ENCODE assay signal across 8 cellular contexts in genomic region chr17:75845058-75845711, GRCh38. TPM values are rescaled to one million over a fixed set of nuclear protein-coding genes. Genes with fewer than 3 reads are reported as not detected.
DNase-seq lines count a peak whose midpoint lies in the region; ATAC-seq and TF ChIP-seq lines count a peak whose summit lies in the region.

No MANE protein-coding gene starts in this region.

- H3K4me1 Mint-ChIP-seq in activated naive CD8-positive, alpha-beta T cell treated with anti-CD3 and anti-CD28 coated beads for 36 hours: peaks cover 16% of the 10 kb centered on the region

- peak overlapping the region; percentile 84 to 86 for H3K27ac ChIP-seq in prostate gland

- no peaks in the 10 kb centered on the region for H3K9me3 ChIP-seq in prostate gland

- TF ChIP-seq POLR2A in prostate gland (IDR thresholded peaks at IDR 0.05): peak; percentile 37

- peak; percentile 24 for DNase-seq in DMS114 treated with DMSO at 0.1 percent for 48 hours (lab: John Stamatoyannopoulos, UW; ENCODE audit: unreplicated experiment)
- DNase-seq in HK-2 (ENCODE audit: unreplicated experiment): peak; percentile 86
- DNase-seq in RPMI8226: peak; percentile 89
- DNase-seq in activated naive CD8-positive, alpha-beta T cell treated with anti-CD3 and anti-CD28 coated beads for 36 hours: peak; percentile 79
- peak; percentile 92 for DNase-seq in cardiac septum (ENCODE audit: low spot score)
- DNase-seq in prostate gland (ENCODE audit: low spot score): peak; percentile 92
- no peak for DNase-seq in NCI-H446 treated with DMSO at 0.1 percent for 48 hours (lab: John Stamatoyannopoulos, UW)

- 18% methylated on average over 12 of the region's 21 CpGs for WGBS in prostate gland

- H3K4me3 ChIP-seq in prostate gland: no peak overlapping the region

- no peaks in the 10 kb centered on the region for H3K27me3 ChIP-seq in prostate gland (replicated peaks; ENCODE audit: insufficient read depth)

- H3K9me3 Mint-ChIP-seq in activated naive CD8-positive, alpha-beta T cell treated with anti-CD3 and anti-CD28 coated beads for 36 hours: no peaks in the 10 kb centered on the region

- peak overlapping the region; percentile 69 for H3K27ac Mint-ChIP-seq in activated naive CD8-positive, alpha-beta T cell treated with anti-CD3 and anti-CD28 coated beads for 36 hours

- H3K27me3 Mint-ChIP-seq in activated naive CD8-positive, alpha-beta T cell treated with anti-CD3 and anti-CD28 coated beads for 36 hours: no peaks in the 10 kb centered on the region

- peaks cover 13% of the 10 kb centered on the region for H3K36me3 Mint-ChIP-seq in activated naive CD8-positive, alpha-beta T cell treated with anti-CD3 and anti-CD28 coated beads for 36 hours

- ATAC-seq in GM19463 (IDR thresholded peaks at IDR 0.05; ENCODE audit: unreplicated experiment): peak; percentile 69

- H3K4me3 Mint-ChIP-seq in activated naive CD8-positive, alpha-beta T cell treated with anti-CD3 and anti-CD28 coated beads for 36 hours: peak overlapping the region; percentile 94

- peaks cover 23 to 31% of the 10 kb centered on the region in 2 donors for H3K36me3 ChIP-seq in prostate gland

- TF ChIP-seq CTCF in prostate gland (IDR thresholded peaks at IDR 0.05): peak; percentile 60 to 98 (median 89)

- intact Hi-C loops in cardiac septum (cut with DNase I) (loop anchor here (2.0 kb wide), 1 partner anchor 66 kb away; a partner anchor contains a TSS), prostate gland (cut with DNase I) (no loop called here)

- H3K4me1 ChIP-seq in prostate gland (replicated peaks): peaks cover 16% of the 10 kb centered on the region

RNA-seq across cellular contexts. Expression of gene UNC13D, which starts 1.0 kb away (rescaled TPM):
- 100 to 1,000 TPM; 145 to 156 TPM for total RNA-seq in activated naive CD8-positive, alpha-beta T cell treated with anti-CD3 and anti-CD28 coated beads for 36 hours
- total RNA-seq in cardiac septum: 7.9 TPM
- 10 to 100 TPM in 1 of 2 donors, 1 to 10 TPM in 1; 2.9 to 16.2 TPM for total RNA-seq in prostate gland

RNA-seq across cellular contexts. Expression of gene WBP2, which starts 9.9 kb away (rescaled TPM):
- 10 to 100 TPM; 45.0 to 49.3 TPM for total RNA-seq in activated naive CD8-positive, alpha-beta T cell treated with anti-CD3 and anti-CD28 coated beads for 36 hours
- total RNA-seq in cardiac septum: 129 TPM
- total RNA-seq in prostate gland: 100 to 1,000 TPM in 1 of 2 donors, 10 to 100 TPM in 1; 88.9 to 125 TPM

RNA-seq across cellular contexts. Expression of gene TRIM47, which starts 33.2 kb away (rescaled TPM):
- total RNA-seq in activated naive CD8-positive, alpha-beta T cell treated with anti-CD3 and anti-CD28 coated beads for 36 hours: 10 to 100 TPM; 16.4 to 18.3 TPM
- total RNA-seq in cardiac septum (39.5 TPM), prostate gland (10 to 100 TPM; 21.3 to 62.9 TPM)

RNA-seq across cellular contexts. Expression of gene TRIM65, which starts 51.6 kb away (rescaled TPM):
- 10 to 100 TPM; 37.2 to 41.7 TPM for total RNA-seq in activated naive CD8-positive, alpha-beta T cell treated with anti-CD3 and anti-CD28 coated beads for 36 hours
- total RNA-seq in cardiac septum (12.1 TPM), prostate gland (10 to 100 TPM; 27.5 to 28.1 TPM)

RNA-seq across cellular contexts. Expression of gene MRPL38, which starts 59.5 kb away (rescaled TPM):
- 100 to 1,000 TPM; 148 to 161 TPM for total RNA-seq in activated naive CD8-positive, alpha-beta T cell treated with anti-CD3 and anti-CD28 coated beads for 36 hours
- total RNA-seq in cardiac septum: 76.3 TPM
- total RNA-seq in prostate gland: 10 to 100 TPM; 40.3 to 85.6 TPM

Comparison
In these comparisons a context has a peak if more than half of its experiments do, and no peak if none do; other contexts are left out.
1. RNA of gene UNC13D, which starts 1.0 kb away (total RNA-seq): 145 to 156 TPM in activated naive CD8-positive, alpha-beta T cell treated with anti-CD3 and anti-CD28 coated beads for 36 hours; 2.9 to 16.2 TPM in prostate gland and 7.9 TPM in cardiac septum (single experiment); every median in the first group is over 4 times any median in the second.